ENCODE assay signal across 1 cellular context in the genomic region with DNA sequence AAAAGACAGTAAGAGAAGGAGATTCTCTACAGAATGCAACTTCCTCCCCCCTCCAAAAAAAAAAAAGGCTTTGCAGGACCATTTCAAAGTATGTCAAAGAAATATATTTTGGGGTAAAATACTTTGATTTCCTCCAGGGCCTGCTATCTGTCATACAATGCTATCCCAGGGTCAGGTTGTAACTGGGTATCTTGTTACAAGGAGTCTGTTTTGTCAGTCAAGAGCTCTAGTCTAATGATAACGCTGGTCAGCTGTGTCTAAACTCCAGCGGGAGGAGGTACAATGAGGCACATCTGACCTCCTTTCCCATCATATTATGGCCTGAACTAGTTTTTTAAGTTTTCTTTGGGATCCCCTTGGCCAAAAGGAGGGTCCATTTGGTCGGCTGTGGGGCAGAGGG.
TF ChIP-seq lines count a peak whose summit lies in the region.

No MANE protein-coding gene starts in this region.

TF ChIP-seq in GM23338, 12 proteins besides CTCF, POLR2A, EP300 and RAD21 (continued from another document):
- TF ChIP-seq, protein P1, sequence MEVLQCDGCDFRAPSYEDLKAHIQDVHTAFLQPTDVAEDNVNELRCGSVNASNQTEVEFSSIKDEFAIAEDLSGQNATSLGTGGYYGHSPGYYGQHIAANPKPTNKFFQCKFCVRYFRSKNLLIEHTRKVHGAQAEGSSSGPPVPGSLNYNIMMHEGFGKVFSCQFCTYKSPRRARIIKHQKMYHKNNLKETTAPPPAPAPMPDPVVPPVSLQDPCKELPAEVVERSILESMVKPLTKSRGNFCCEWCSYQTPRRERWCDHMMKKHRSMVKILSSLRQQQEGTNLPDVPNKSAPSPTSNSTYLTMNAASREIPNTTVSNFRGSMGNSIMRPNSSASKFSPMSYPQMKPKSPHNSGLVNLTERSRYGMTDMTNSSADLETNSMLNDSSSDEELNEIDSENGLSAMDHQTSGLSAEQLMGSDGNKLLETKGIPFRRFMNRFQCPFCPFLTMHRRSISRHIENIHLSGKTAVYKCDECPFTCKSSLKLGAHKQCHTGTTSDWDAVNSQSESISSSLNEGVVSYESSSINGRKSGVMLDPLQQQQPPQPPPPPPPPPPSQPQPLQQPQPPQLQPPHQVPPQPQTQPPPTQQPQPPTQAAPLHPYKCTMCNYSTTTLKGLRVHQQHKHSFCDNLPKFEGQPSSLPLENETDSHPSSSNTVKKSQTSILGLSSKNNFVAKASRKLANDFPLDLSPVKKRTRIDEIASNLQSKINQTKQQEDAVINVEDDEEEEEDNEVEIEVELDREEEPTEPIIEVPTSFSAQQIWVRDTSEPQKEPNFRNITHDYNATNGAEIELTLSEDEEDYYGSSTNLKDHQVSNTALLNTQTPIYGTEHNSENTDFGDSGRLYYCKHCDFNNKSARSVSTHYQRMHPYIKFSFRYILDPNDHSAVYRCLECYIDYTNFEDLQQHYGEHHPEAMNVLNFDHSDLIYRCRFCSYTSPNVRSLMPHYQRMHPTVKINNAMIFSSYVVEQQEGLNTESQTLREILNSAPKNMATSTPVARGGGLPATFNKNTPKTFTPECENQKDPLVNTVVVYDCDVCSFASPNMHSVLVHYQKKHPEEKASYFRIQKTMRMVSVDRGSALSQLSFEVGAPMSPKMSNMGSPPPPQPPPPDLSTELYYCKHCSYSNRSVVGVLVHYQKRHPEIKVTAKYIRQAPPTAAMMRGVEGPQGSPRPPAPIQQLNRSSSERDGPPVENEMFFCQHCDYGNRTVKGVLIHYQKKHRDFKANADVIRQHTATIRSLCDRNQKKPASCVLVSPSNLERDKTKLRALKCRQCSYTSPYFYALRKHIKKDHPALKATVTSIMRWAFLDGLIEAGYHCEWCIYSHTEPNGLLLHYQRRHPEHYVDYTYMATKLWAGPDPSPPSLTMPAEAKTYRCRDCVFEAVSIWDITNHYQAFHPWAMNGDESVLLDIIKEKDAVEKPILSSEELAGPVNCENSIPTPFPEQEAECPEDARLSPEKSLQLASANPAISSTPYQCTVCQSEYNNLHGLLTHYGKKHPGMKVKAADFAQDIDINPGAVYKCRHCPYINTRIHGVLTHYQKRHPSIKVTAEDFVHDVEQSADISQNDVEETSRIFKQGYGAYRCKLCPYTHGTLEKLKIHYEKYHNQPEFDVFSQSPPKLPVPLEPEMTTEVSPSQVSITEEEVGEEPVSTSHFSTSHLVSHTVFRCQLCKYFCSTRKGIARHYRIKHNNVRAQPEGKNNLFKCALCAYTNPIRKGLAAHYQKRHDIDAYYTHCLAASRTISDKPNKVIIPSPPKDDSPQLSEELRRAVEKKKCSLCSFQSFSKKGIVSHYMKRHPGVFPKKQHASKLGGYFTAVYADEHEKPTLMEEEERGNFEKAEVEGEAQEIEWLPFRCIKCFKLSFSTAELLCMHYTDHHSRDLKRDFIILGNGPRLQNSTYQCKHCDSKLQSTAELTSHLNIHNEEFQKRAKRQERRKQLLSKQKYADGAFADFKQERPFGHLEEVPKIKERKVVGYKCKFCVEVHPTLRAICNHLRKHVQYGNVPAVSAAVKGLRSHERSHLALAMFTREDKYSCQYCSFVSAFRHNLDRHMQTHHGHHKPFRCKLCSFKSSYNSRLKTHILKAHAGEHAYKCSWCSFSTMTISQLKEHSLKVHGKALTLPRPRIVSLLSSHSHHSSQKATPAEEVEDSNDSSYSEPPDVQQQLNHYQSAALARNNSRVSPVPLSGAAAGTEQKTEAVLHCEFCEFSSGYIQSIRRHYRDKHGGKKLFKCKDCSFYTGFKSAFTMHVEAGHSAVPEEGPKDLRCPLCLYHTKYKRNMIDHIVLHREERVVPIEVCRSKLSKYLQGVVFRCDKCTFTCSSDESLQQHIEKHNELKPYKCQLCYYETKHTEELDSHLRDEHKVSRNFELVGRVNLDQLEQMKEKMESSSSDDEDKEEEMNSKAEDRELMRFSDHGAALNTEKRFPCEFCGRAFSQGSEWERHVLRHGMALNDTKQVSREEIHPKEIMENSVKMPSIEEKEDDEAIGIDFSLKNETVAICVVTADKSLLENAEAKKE (CRISPR knock-in tag; IDR thresholded peaks at IDR 0.05): no peak
- TF ChIP-seq EZH2phosphoT487 (IDR thresholded peaks at IDR 0.05; ENCODE audit: unreplicated experiment) (no peak), POLR2AphosphoS5 (IDR thresholded peaks at IDR 0.05; ENCODE audit: low read depth) (no peak), STAT1 (IDR thresholded peaks at IDR 0.05; ENCODE audit: unreplicated experiment) (no peak)
- TF ChIP-seq, protein P2, sequence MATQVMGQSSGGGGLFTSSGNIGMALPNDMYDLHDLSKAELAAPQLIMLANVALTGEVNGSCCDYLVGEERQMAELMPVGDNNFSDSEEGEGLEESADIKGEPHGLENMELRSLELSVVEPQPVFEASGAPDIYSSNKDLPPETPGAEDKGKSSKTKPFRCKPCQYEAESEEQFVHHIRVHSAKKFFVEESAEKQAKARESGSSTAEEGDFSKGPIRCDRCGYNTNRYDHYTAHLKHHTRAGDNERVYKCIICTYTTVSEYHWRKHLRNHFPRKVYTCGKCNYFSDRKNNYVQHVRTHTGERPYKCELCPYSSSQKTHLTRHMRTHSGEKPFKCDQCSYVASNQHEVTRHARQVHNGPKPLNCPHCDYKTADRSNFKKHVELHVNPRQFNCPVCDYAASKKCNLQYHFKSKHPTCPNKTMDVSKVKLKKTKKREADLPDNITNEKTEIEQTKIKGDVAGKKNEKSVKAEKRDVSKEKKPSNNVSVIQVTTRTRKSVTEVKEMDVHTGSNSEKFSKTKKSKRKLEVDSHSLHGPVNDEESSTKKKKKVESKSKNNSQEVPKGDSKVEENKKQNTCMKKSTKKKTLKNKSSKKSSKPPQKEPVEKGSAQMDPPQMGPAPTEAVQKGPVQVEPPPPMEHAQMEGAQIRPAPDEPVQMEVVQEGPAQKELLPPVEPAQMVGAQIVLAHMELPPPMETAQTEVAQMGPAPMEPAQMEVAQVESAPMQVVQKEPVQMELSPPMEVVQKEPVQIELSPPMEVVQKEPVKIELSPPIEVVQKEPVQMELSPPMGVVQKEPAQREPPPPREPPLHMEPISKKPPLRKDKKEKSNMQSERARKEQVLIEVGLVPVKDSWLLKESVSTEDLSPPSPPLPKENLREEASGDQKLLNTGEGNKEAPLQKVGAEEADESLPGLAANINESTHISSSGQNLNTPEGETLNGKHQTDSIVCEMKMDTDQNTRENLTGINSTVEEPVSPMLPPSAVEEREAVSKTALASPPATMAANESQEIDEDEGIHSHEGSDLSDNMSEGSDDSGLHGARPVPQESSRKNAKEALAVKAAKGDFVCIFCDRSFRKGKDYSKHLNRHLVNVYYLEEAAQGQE (IDR thresholded peaks at IDR 0.05; ENCODE audit: unreplicated experiment): no peak
TF ChIP-seq in GM23338: peak in this region for 0.
